Comparison of ENCODE assay signal across 8 cellular contexts in genomic region chr17:29569245-29569950, GRCh38. TPM values are rescaled to one million over a fixed set of nuclear protein-coding genes. Genes with fewer than 3 reads are reported as not detected.
DNase-seq lines count a peak whose midpoint lies in the region; ATAC-seq and TF ChIP-seq lines count a peak whose summit lies in the region.

No MANE protein-coding gene starts in this region.

- H3K27me3 Mint-ChIP-seq in CD4-positive, alpha-beta T cell: no peaks in the 10 kb centered on the region
- no peaks in the 10 kb centered on the region for H3K27me3 Mint-ChIP-seq in naive B cell

- CTCF ChIA-PET in CD4-positive, alpha-beta T cell (lab: Charles Lee): interaction anchor here (0.6 to 5.0 kb wide), 4 partner anchors 22 to 935 kb away, joined by 3 to 30 read pairs (median 10); no protein-coding TSS in a partner anchor

- peaks cover 11% of the 10 kb centered on the region for H3K4me1 ChIP-seq in colonic mucosa

- DNase-seq in CD4-positive, alpha-beta T cell: peak in 1 of 10 experiments; percentile 1
- DNase-seq in NB4 (ENCODE audit: low read depth) (no peak), colonic mucosa (peak; percentile 24), naive B cell (no peak), NCI-H345 treated with DMSO at 0.1 percent for 48 hours (lab: John Stamatoyannopoulos, UW; ENCODE audit: unreplicated experiment) (no peak), NOMO-1 (lab: John Stamatoyannopoulos, UW; ENCODE audit: unreplicated experiment in 2 of 2) (no peak), 8988T (no peak)

- no peak for ATAC-seq in CD4-positive, alpha-beta T cell (ENCODE audit: poor library complexity)
- no peak for ATAC-seq in naive B cell (ENCODE audit: low read depth in 2 of 2)
- ATAC-seq in HG03432 (IDR thresholded peaks at IDR 0.05; ENCODE audit: unreplicated experiment): no peak

- TF ChIP-seq CTCF in CD4-positive, alpha-beta T cell (IDR thresholded peaks at IDR 0.05): no peak
- TF ChIP-seq CTCF in NB4 (IDR thresholded peaks at IDR 0.05; ENCODE audit: low read depth, low read length) (no peak), colonic mucosa (IDR thresholded peaks at IDR 0.05) (no peak)

- peaks cover 29% of the 10 kb centered on the region for H3K4me1 Mint-ChIP-seq in CD4-positive, alpha-beta T cell (ENCODE audit: low read depth)
- H3K4me1 Mint-ChIP-seq in naive B cell: peaks cover 28 to 55% (median 42%) of the 10 kb centered on the region in 3 donors

- H3K4me3 ChIP-seq in NB4 (ENCODE audit: low read depth, low read length): peak overlapping the region; percentile 74
- H3K4me3 ChIP-seq in colonic mucosa: peak overlapping the region; percentile 82

- no peaks in the 10 kb centered on the region for H3K27me3 ChIP-seq in CD4-positive, alpha-beta T cell (ENCODE audit: control insufficient read depth, insufficient read depth, low read length)
- no peaks in the 10 kb centered on the region for H3K27me3 ChIP-seq in colonic mucosa

- intact Hi-C loops in CD4-positive, alpha-beta T cell (cut with DNase I, micrococcal nuclease): loop anchor here (2.0 to 10.0 kb wide), 3 partner anchors 19 to 193 kb away; partner anchors contain the start of gene GIT1 (in 1 of the 2)
- intact Hi-C loops in colonic mucosa (cut with DNase I): no loop called here

- H3K9me3 ChIP-seq in CD4-positive, alpha-beta T cell (ENCODE audit: control insufficient read depth, low read length): no peaks in the 10 kb centered on the region
- H3K9me3 ChIP-seq in colonic mucosa: no peaks in the 10 kb centered on the region

- POLR2A ChIA-PET in CD4-positive, alpha-beta T cell (lab: Charles Lee): interaction anchor here (0.8 to 5.2 kb wide), 4 partner anchors 46 to 618 kb away, joined by 3 to 37 read pairs (median 14); partner anchors contain the start of gene PHF12

- H3K9ac ChIP-seq in colonic mucosa (ENCODE audit: low read depth in 2 of 2, low read length in 2 of 2): peak overlapping the region; percentile 85 to 88

- no peak for TF ChIP-seq POLR2A in NB4 (IDR thresholded peaks at IDR 0.05; ENCODE audit: extremely low read depth, insufficient read length)

- no peak overlapping the region for H3K27ac ChIP-seq in CD4-positive, alpha-beta T cell (ENCODE audit: low read depth, low read length)
- peak overlapping the region; percentile 86 for H3K27ac ChIP-seq in colonic mucosa

- H3K9me3 Mint-ChIP-seq in CD4-positive, alpha-beta T cell: no peaks in the 10 kb centered on the region
- H3K9me3 Mint-ChIP-seq in naive B cell: no peaks in the 10 kb centered on the region

- H3K36me3 ChIP-seq in colonic mucosa: no peaks in the 10 kb centered on the region

- H3K4me3 Mint-ChIP-seq in CD4-positive, alpha-beta T cell: peak overlapping the region; percentile 94
- H3K4me3 Mint-ChIP-seq in naive B cell: peak overlapping the region; percentile 88 to 97 (median 91)

- H3K27ac Mint-ChIP-seq in CD4-positive, alpha-beta T cell: peak overlapping the region; percentile 66
- peak overlapping the region in 5 of 6 donors; percentile 49 to 95 (median 90) for H3K27ac Mint-ChIP-seq in naive B cell

- H3K36me3 Mint-ChIP-seq in CD4-positive, alpha-beta T cell (ENCODE audit: low read depth): peaks cover 12% of the 10 kb centered on the region
- no peaks in the 10 kb centered on the region for H3K36me3 Mint-ChIP-seq in naive B cell

RNA-seq across cellular contexts. Expression of gene TP53I13, which starts 0.9 kb away (rescaled TPM):
- total RNA-seq in CD4-positive, alpha-beta T cell: 10 to 100 TPM; 45.8 to 47.7 TPM
- total RNA-seq in colonic mucosa: 10 to 100 TPM; 41.2 to 91.2 TPM
- 10 to 100 TPM; 28.1 to 41.5 (median 38.4) TPM for polyA plus RNA-seq in naive B cell (ENCODE audit: low read depth in 6 of 6)

RNA-seq across cellular contexts. Expression of gene ABHD15, which starts 2.6 kb away (rescaled TPM):
- total RNA-seq in CD4-positive, alpha-beta T cell: 1 to 10 TPM; 4.1 to 4.9 TPM
- 10 to 100 TPM; 17.2 to 20.7 TPM for total RNA-seq in colonic mucosa
- polyA plus RNA-seq in naive B cell (ENCODE audit: low read depth in 6 of 6): 10 to 100 TPM; 15.1 to 45.2 (median 20.3) TPM

RNA-seq across cellular contexts. Expression of gene GIT1, which starts 20.1 kb away (rescaled TPM):
- total RNA-seq in CD4-positive, alpha-beta T cell: 10 to 100 TPM; 35.8 to 36.7 TPM
- 10 to 100 TPM; 32.8 to 54.9 TPM for total RNA-seq in colonic mucosa
- polyA plus RNA-seq in naive B cell (ENCODE audit: low read depth in 6 of 6): 10 to 100 TPM in 1 of 6 donors, 1 to 10 TPM in 5; 1.6 to 12.9 (median 4.4) TPM

RNA-seq across cellular contexts. Expression of gene ANKRD13B, which starts 23.5 kb away (rescaled TPM):
- 1 to 10 TPM; 2.1 to 3.0 TPM for total RNA-seq in CD4-positive, alpha-beta T cell
- 10 to 100 TPM in 1 of 2 donors, 1 to 10 TPM in 1; 3.1 to 10.2 TPM for total RNA-seq in colonic mucosa
- polyA plus RNA-seq in naive B cell (ENCODE audit: low read depth in 6 of 6): not detected

RNA-seq across cellular contexts. Expression of gene CORO6, which starts 53.3 kb away (rescaled TPM):
- total RNA-seq in CD4-positive, alpha-beta T cell: 1 to 10 TPM; 2.8 to 3.3 TPM
- total RNA-seq in colonic mucosa: 1 to 10 TPM in 1 of 2 donors, under 1 TPM in 1; 0.62 to 2.5 TPM
- polyA plus RNA-seq in naive B cell (ENCODE audit: low read depth in 6 of 6): under 1 TPM in 2 of 6 donors, not detected in 4; 0.12 to 0.13 TPM
